Comparison of ENCODE assay signal across 1 cellular context in the genomic region with DNA sequence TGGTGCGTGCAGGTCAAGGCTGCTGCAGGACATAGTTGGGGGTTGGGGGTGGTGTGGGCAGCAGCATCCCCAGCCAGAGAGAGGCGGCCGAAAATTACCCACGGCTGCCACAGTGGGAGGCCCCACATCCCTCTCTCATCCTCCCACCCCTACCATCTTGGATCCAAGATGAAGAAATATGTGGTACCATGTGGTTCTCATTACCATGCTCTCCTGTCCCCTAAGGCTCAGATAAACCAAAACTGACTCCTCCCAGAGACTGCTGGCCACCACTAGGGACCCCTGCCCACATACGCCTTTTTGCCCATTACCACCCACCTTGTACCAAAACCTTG.
TF ChIP-seq lines count a peak whose summit lies in the region.

No MANE protein-coding gene starts in this region.

TF ChIP-seq in A549, 52 proteins besides CTCF, POLR2A, EP300 and RAD21 (continued from another document):
- no peak for TF ChIP-seq EHMT2 (IDR thresholded peaks at IDR 0.05; ENCODE audit: low read depth)
- TF ChIP-seq HOXA7 (CRISPR knock-in tag; IDR thresholded peaks at IDR 0.05): no peak
